ENCODE assay signal across 8 cellular contexts in the genomic region with DNA sequence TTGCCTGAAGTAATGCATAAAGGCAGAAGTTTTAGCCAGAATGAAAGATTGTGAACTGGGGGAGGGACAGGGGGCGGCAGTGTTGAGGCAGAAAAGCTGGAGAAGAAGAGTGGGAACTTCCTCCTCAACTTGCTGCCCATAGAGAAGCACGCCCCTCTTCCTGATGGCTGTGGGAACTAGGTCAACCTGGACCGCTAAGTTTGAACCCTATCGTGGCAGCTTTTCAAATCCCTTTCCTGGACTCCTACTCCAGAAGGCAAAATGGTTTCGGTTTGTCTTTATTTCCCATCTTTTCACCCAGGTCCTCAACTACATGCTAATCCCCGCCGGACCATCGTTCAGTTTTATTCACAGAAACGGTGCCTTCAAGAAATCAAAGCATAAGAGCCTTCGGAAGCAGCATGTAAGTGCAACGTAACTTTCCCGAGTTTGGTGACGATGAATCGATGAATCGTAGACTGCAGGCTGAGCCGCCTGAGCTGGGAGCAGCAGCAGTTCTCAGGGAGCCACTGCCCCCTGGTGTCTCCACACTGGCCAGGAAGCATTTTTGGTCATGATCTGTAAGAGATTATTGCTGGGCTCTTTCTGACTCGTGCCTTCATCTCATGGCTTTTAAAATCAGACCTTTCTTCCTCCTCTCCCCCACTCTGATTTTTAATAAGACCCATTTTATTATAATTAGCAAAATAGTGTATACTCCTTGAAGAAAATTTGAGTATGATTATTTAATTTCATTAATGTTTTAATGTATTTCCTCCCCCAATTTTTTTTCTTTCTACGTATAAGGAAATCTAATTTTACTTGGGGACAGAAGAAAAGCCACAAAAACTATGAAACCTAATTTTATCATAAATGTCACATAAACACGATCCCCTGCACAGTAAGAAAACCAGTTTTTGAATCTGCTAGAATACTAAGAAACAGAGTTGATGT. TPM values are rescaled to one million over a fixed set of nuclear protein-coding genes. Genes with fewer than 3 reads are reported as not detected.
DNase-seq lines count a peak whose midpoint lies in the region; ATAC-seq and TF ChIP-seq lines count a peak whose summit lies in the region.

No MANE protein-coding gene starts in this region.

- peak overlapping the region; percentile 83 for H2AFZ ChIP-seq in neuron (ENCODE audit: low read depth, low read length)

- no peaks in the 10 kb centered on the region for H3K9me3 ChIP-seq in neuron (ENCODE audit: low read length)

- TF ChIP-seq CTCF in LNCaP clone FGC (IDR thresholded peaks at IDR 0.05; ENCODE audit: control insufficient read depth, extremely low read depth, insufficient read depth), result peak; percentile 96
- TF ChIP-seq CTCF in foreskin keratinocyte (conservative IDR thresholded peaks at IDR 0.05), result peak; percentile 97

- H3K27me3 ChIP-seq in foreskin keratinocyte, result peaks cover 2% of the 10 kb centered on the region
- H3K27me3 ChIP-seq in neuron (ENCODE audit: insufficient read depth, low read length), result no peaks in the 10 kb centered on the region

- peaks cover 7% of the 10 kb centered on the region for H3K4me1 ChIP-seq in foreskin keratinocyte
- H3K4me1 ChIP-seq in neuron (ENCODE audit: insufficient read depth, low read length), result peaks cover 4% of the 10 kb centered on the region

- peak; percentile 83 for DNase-seq in EL
- DNase-seq in H4 (ENCODE audit: low spot score), result peak; percentile 82
- DNase-seq in LNCaP clone FGC (ENCODE audit: low read depth), result peak; percentile 60
- peak; percentile 77 to 82 for DNase-seq in SHP77 (lab: John Stamatoyannopoulos, UW)
- peak; percentile 10 for DNase-seq in activated gamma-delta T cell (lab: John Stamatoyannopoulos, UW)
- DNase-seq in foreskin keratinocyte, result peak; percentile 46 to 72
- peak; percentile 73 for DNase-seq in stromal cell of bone marrow (ENCODE audit: low read depth)

- H3K36me3 ChIP-seq in neuron (ENCODE audit: insufficient read depth, low read length), result no peaks in the 10 kb centered on the region

- peak; percentile 94 for ATAC-seq in foreskin keratinocyte

- H3K4me3 ChIP-seq in LNCaP clone FGC (ENCODE audit: low read depth, low read length) (peak overlapping the region; percentile 59), neuron (ENCODE audit: low read length) (peak overlapping the region; percentile 57)

- H3K27ac ChIP-seq in foreskin keratinocyte, result no peak overlapping the region

RNA-seq across cellular contexts. Expression of gene SPINK2, which starts 21.4 kb away (rescaled TPM):
- 0.45 TPM in 1 of 2 replicates, not detected in the other for total RNA-seq in H4 (2014; rRNA removed; shearing (Covaris generic))
- not detected in 2 replicates for total RNA-seq in foreskin keratinocyte
- polyA plus RNA-seq in foreskin keratinocyte, result not detected in 2 replicates

Comparison
In these comparisons a context has a peak if more than half of its experiments do, and no peak if none do; other contexts are left out.
1. DNase-seq: peak in every context shown above with its lines; median percentile 83 in EL; 82 in H4; 80 in SHP77; 73 in stromal cell of bone marrow; 60 in LNCaP clone FGC; 59 in foreskin keratinocyte; 10 in activated gamma-delta T cell.